1 cellular context compared by ENCODE assay signal in genomic region chr15:77497108-77497737, GRCh38.
TF ChIP-seq lines count a peak whose summit lies in the region.

No MANE protein-coding gene starts in this region.

TF ChIP-seq in HEK293, 187 proteins besides CTCF, POLR2A, EP300 and RAD21 (continued from another document):
- TF ChIP-seq OVOL3 (tag by site-specific recombination; IDR thresholded peaks at IDR 0.05) (no peak), KLF7 (tag by site-specific recombination; IDR thresholded peaks at IDR 0.05; ENCODE audit: borderline replicate concordance) (no peak), ZNF214 (tag by site-specific recombination; IDR thresholded peaks at IDR 0.05; ENCODE audit: borderline replicate concordance) (no peak), REST (tag by site-specific recombination; IDR thresholded peaks at IDR 0.05) (no peak), ZNF596 (tag by site-specific recombination; IDR thresholded peaks at IDR 0.05) (0 out of 2 replicates have a peak, but pooled peaks have one; percentile 53), ZNF211 (tag by site-specific recombination; IDR thresholded peaks at IDR 0.05; ENCODE audit: low read depth) (no peak), KLF1 (tag by site-specific recombination; IDR thresholded peaks at IDR 0.05) (no peak), ZNF701 (tag by site-specific recombination; IDR thresholded peaks at IDR 0.05) (no peak), ZNF785 (tag by site-specific recombination; IDR thresholded peaks at IDR 0.05) (no peak), ZNF768 (tag by site-specific recombination; IDR thresholded peaks at IDR 0.05) (no peak), ZNF473 (tag by site-specific recombination; IDR thresholded peaks at IDR 0.05) (no peak), INSM2 (tag by site-specific recombination; IDR thresholded peaks at IDR 0.05) (no peak), EGR2 (tag by site-specific recombination; IDR thresholded peaks at IDR 0.05; ENCODE audit: low read depth) (no peak), ZNF341 (tag by site-specific recombination; IDR thresholded peaks at IDR 0.05; ENCODE audit: low read depth) (peak; percentile 21; the same call in 1 of the 2 replicates), ZFP69B (tag by site-specific recombination; IDR thresholded peaks at IDR 0.05) (no peak), GLIS2 (tag by site-specific recombination; IDR thresholded peaks at IDR 0.05) (no peak), ZNF398 (tag by site-specific recombination; IDR thresholded peaks at IDR 0.05) (peak; percentile 47; the same call in 1 of the 2 replicates), ZNF155 (tag by site-specific recombination; IDR thresholded peaks at IDR 0.05) (no peak), GLIS1 (tag by site-specific recombination; IDR thresholded peaks at IDR 0.05) (no peak; the same call in 1 of the 2 replicates), TCF7L2 (IDR thresholded peaks at IDR 0.05; ENCODE audit: borderline replicate concordance, low read depth, low read length) (no peak), ZNF423 (tag by site-specific recombination; IDR thresholded peaks at IDR 0.05) (0 out of 2 replicates have a peak, but pooled peaks have one; percentile 30), PATZ1 (tag by site-specific recombination; IDR thresholded peaks at IDR 0.05) (no peak), ZNF24 (tag by site-specific recombination; IDR thresholded peaks at IDR 0.05) (no peak), ZNF426 (tag by site-specific recombination; IDR thresholded peaks at IDR 0.05) (no peak), ZNF26 (tag by site-specific recombination; IDR thresholded peaks at IDR 0.05) (no peak), ZNF692 (tag by site-specific recombination; IDR thresholded peaks at IDR 0.05) (0 out of 2 replicates have a peak, but pooled peaks have one; percentile 36), AEBP2 (tag by site-specific recombination; IDR thresholded peaks at IDR 0.05; ENCODE audit: borderline replicate concordance) (no peak), PRDM6 (tag by site-specific recombination; IDR thresholded peaks at IDR 0.05) (no peak), ZBTB7A (tag by site-specific recombination; IDR thresholded peaks at IDR 0.05; ENCODE audit: low read depth) (no peak), ZNF777 (tag by site-specific recombination; IDR thresholded peaks at IDR 0.05; ENCODE audit: borderline replicate concordance) (no peak), ZNF670 (tag by site-specific recombination; IDR thresholded peaks at IDR 0.05; ENCODE audit: low read depth) (no peak), ZNF629 (tag by site-specific recombination; IDR thresholded peaks at IDR 0.05) (no peak), ZBTB20 (tag by site-specific recombination; IDR thresholded peaks at IDR 0.05) (no peak), SCRT1 (tag by site-specific recombination; IDR thresholded peaks at IDR 0.05; ENCODE audit: borderline replicate concordance) (no peak), ZNF350 (tag by site-specific recombination; IDR thresholded peaks at IDR 0.05) (no peak), ZNF169 (tag by site-specific recombination; IDR thresholded peaks at IDR 0.05) (no peak), ZBTB48 (tag by site-specific recombination; IDR thresholded peaks at IDR 0.05) (0 out of 2 replicates have a peak, but pooled peaks have one; percentile 37)
